Comparison of ENCODE assay signal across 8 cellular contexts in genomic region chr10:35194906-35195305, GRCh38.
DNase-seq lines count a peak whose midpoint lies in the region; ATAC-seq and TF ChIP-seq lines count a peak whose summit lies in the region.

No MANE protein-coding gene starts in this region.

- TSS peak; percentile 84 for BruUV-seq in A673 (replicated peaks; lab: Mats Ljungman, UMichigan)

- peak overlapping the region; percentile 49 for H3K4me3 ChIP-seq in A673 (ENCODE audit: low read depth, low read length, poor library complexity, severe bottlenecking)
- H3K4me3 ChIP-seq in fibroblast of pulmonary artery (replicated peaks; ENCODE audit: low read depth, low read length), result peak overlapping the region; percentile 62
- H3K4me3 ChIP-seq in skin epidermis, result peak overlapping the region in 4 of 7 experiments; percentile 26 to 38 (median 27)

- no peaks in the 10 kb centered on the region for H3K9me3 ChIP-seq in A673 (ENCODE audit: low read depth, low read length, poor library complexity, severe bottlenecking)

- TF ChIP-seq CTCF in A673 (conservative IDR thresholded peaks at IDR 0.05; ENCODE audit: low read depth, low read length) (no peak), fibroblast of pulmonary artery (IDR thresholded peaks at IDR 0.05; ENCODE audit: low read length, missing control alignments) (no peak)

- H3K27ac ChIP-seq in A673 (ENCODE audit: low read depth, low read length, poor library complexity, severe bottlenecking), result peak overlapping the region; percentile 97
- peak overlapping the region in 20 of 21 experiments; percentile 64 to 95 (median 86) for H3K27ac ChIP-seq in skin epidermis

- DNase-seq in A673 (ENCODE audit: low spot score) (peak; percentile 61), HT-29 (ENCODE audit: low spot score) (peak; percentile 4), fibroblast of pulmonary artery (ENCODE audit: low read depth) (peak; percentile 84), NCI-H2227 treated with DMSO at 0.1 percent for 48 hours (lab: John Stamatoyannopoulos, UW) (no peak), NOMO-1 treated with DMSO at 0.1 percent for 48 hours (lab: John Stamatoyannopoulos, UW; ENCODE audit: unreplicated experiment) (no peak)
- DNase-seq in activated CD4-positive, alpha-beta T cell treated with anti-CD3 and anti-CD28 coated beads, Interleukin-2, amount 50 U/mL, for 4 hours, result peak; percentile 30 to 41

- H3K4me1 ChIP-seq in A673 (ENCODE audit: insufficient read depth, low read length, poor library complexity, severe bottlenecking), result peaks cover 12% of the 10 kb centered on the region

- intact Hi-C loops in A673 (cut with micrococcal nuclease; ENCODE audit: unreplicated experiment), result loop anchor here (1.0 kb wide), 1 partner anchor 68 kb away; no protein-coding TSS in a partner anchor

- no peak for ATAC-seq in GM19452 (IDR thresholded peaks at IDR 0.05; ENCODE audit: unreplicated experiment)

- no peaks in the 10 kb centered on the region for H3K27me3 ChIP-seq in A673 (replicated peaks; ENCODE audit: insufficient read depth, low read depth, low read length, poor library complexity)

- POLR2A ChIA-PET in A673 (lab: Charles Lee; ENCODE audit: low non-redundant PET), result interaction anchor here (0.5 to 0.6 kb wide), 3 partner anchors 32 to 67 kb away, joined by 3 to 8 read pairs (median 5); no protein-coding TSS in a partner anchor

- CTCF ChIA-PET in A673 (lab: Charles Lee), result interaction anchor here (0.6 to 1.0 kb wide), 2 partner anchors 73 to 441 kb away, joined by 3 to 5 read pairs; no protein-coding TSS in a partner anchor

- no peaks in the 10 kb centered on the region for H3K36me3 ChIP-seq in A673 (ENCODE audit: insufficient read depth, low read length, poor library complexity, severe bottlenecking)

Comparison
In these comparisons a context has a peak if more than half of its experiments do, and no peak if none do; other contexts are left out.
1. DNase-seq: peak in A673 (single experiment), HT-29 (single experiment), activated CD4-positive, alpha-beta T cell treated with anti-CD3 and anti-CD28 coated beads, Interleukin-2, amount 50 U/mL, for 4 hours (2 of 2) and fibroblast of pulmonary artery (single experiment); none in NCI-H2227 treated with DMSO at 0.1 percent for 48 hours (single experiment) and NOMO-1 treated with DMSO at 0.1 percent for 48 hours (single experiment).
2. Peak in every context shown above with its lines, with median percentiles within 50 percentile points of each other: H3K4me3 ChIP-seq.